ENCODE assay signal across 8 cellular contexts in the genomic region with DNA sequence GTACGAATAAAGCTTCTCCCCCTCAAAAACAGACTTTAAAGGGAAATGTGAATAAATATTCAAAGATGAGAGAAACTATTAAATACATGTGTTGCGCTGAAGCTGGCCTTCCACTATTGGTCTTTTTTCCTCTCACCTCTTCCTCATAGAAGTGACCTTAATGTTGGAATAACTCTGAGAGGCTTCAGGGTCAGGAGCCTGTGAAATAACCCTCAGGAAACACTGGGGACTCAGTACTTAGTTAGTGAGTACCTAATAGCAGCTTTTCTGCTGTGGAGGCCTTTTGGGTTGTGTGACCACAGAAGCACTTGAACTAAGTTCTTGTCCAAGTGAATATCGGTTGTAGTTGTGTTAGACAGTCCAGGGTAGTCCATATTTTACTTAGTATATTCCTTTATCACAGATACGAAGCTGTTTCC. TPM values are rescaled to one million over a fixed set of nuclear protein-coding genes. Genes with fewer than 3 reads are reported as not detected.
DNase-seq lines count a peak whose midpoint lies in the region; ATAC-seq and TF ChIP-seq lines count a peak whose summit lies in the region.

No MANE protein-coding gene starts in this region.

- peaks cover 28% of the 10 kb centered on the region for H3K4me1 ChIP-seq in CD8-positive, alpha-beta T cell (ENCODE audit: insufficient read depth, low read length)
- H3K4me1 ChIP-seq in muscle layer of colon (ENCODE audit: insufficient read depth, low read length) = peaks cover 26% of the 10 kb centered on the region

- CTCF ChIA-PET in CD8-positive, alpha-beta T cell (lab: Charles Lee) = interaction anchor here (1.8 kb wide), 1 partner anchor 37 kb away, joined by 6 read pairs; no protein-coding TSS in a partner anchor

- H3K9ac ChIP-seq in muscle layer of colon (ENCODE audit: low read length) = peak overlapping the region; percentile 13

- H3K36me3 Mint-ChIP-seq in CD8-positive, alpha-beta T cell = peaks cover 7% of the 10 kb centered on the region

- intact Hi-C loops in CD8-positive, alpha-beta T cell (cut with DNase I, micrococcal nuclease) = loop anchor here (1.0 to 10.0 kb wide), 10 partner anchors 151 to 1910 kb away; partner anchors contain the start of genes EPM2A (in 2 of the 2), FBXO30 (in 2 of the 2), SF3B5 (in 2 of the 2) and STXBP5 (in 1 of the 2)

- peak overlapping the region; percentile 94 for H3K4me3 ChIP-seq in CD8-positive, alpha-beta T cell (ENCODE audit: low read depth, low read length)
- H3K4me3 ChIP-seq in LNCaP clone FGC (ENCODE audit: low read depth, low read length) (peak overlapping the region; percentile 86), muscle layer of colon (ENCODE audit: low read depth in 1 of 2, low read length in 2 of 2) (peak overlapping the region; percentile 80)

- peak in 1 of 7 experiments; percentile 5 for DNase-seq in CD8-positive, alpha-beta T cell
- DNase-seq in LNCaP clone FGC (ENCODE audit: low read depth) = no peak
- DNase-seq in caudate nucleus (lab: John Stamatoyannopoulos, UW) = peak in 2 of 61 donors; percentile 3 to 16
- no peak for DNase-seq in glomerular visceral epithelial cell (ENCODE audit: extremely low spot score)
- DNase-seq in OCI-M2 (lab: John Stamatoyannopoulos, UW; ENCODE audit: unreplicated experiment) = no peak

- H3K36me3 ChIP-seq in CD8-positive, alpha-beta T cell (ENCODE audit: insufficient read depth, low read length) = no peaks in the 10 kb centered on the region
- H3K36me3 ChIP-seq in muscle layer of colon (ENCODE audit: insufficient read depth, low read length) = no peaks in the 10 kb centered on the region

- peak overlapping the region; percentile 79 for H3K27ac ChIP-seq in CD8-positive, alpha-beta T cell (ENCODE audit: low read depth, low read length)
- H3K27ac ChIP-seq in caudate nucleus (ENCODE audit: low read depth, low read length) (peak overlapping the region; percentile 71), muscle layer of colon (ENCODE audit: low read depth, low read length) (peak overlapping the region; percentile 86)

- no peaks in the 10 kb centered on the region for H3K27me3 ChIP-seq in CD8-positive, alpha-beta T cell (ENCODE audit: insufficient read depth, low read length)
- no peaks in the 10 kb centered on the region for H3K27me3 ChIP-seq in muscle layer of colon (ENCODE audit: control insufficient read depth in 1 of 2, insufficient read depth in 2 of 2, low read length in 2 of 2)

- no peak for ATAC-seq in CD8-positive, alpha-beta T cell
- ATAC-seq in GM21526 (IDR thresholded peaks at IDR 0.05; ENCODE audit: low FRiP score, unreplicated experiment) = no peak
- no peak for ATAC-seq in HG02970 (IDR thresholded peaks at IDR 0.05; ENCODE audit: low FRiP score, unreplicated experiment)

- POLR2A ChIA-PET in CD8-positive, alpha-beta T cell (lab: Charles Lee) = interaction anchor here (1.0 to 2.1 kb wide), 9 partner anchors 9 to 1238 kb away, joined by 3 to 17 read pairs (median 5); partner anchors contain the start of genes EPM2A and FBXO30

- no peaks in the 10 kb centered on the region for H3K9me3 Mint-ChIP-seq in CD8-positive, alpha-beta T cell

- peak overlapping the region; percentile 99 for H3K27ac Mint-ChIP-seq in CD8-positive, alpha-beta T cell

- no peak for TF ChIP-seq CTCF in CD8-positive, alpha-beta T cell (IDR thresholded peaks at IDR 0.05)
- TF ChIP-seq CTCF in LNCaP clone FGC (IDR thresholded peaks at IDR 0.05; ENCODE audit: control insufficient read depth, extremely low read depth, insufficient read depth) = no peak

- H3K9me3 ChIP-seq in CD8-positive, alpha-beta T cell (ENCODE audit: low read length) = no peaks in the 10 kb centered on the region
- no peaks in the 10 kb centered on the region for H3K9me3 ChIP-seq in muscle layer of colon (ENCODE audit: low read length)

- H3K27me3 Mint-ChIP-seq in CD8-positive, alpha-beta T cell (ENCODE audit: low read depth) = no peaks in the 10 kb centered on the region

- peaks cover 55% of the 10 kb centered on the region for H3K4me1 Mint-ChIP-seq in CD8-positive, alpha-beta T cell (ENCODE audit: low read depth)

- H3K4me3 Mint-ChIP-seq in CD8-positive, alpha-beta T cell = peak overlapping the region; percentile 98

RNA-seq across cellular contexts. Expression of gene SHPRH, which starts 0.8 kb away (rescaled TPM):
- 10 to 100 TPM; 14.2 to 18.6 TPM for total RNA-seq in CD8-positive, alpha-beta T cell
